Comparison of ENCODE assay signal across 8 cellular contexts in the genomic region with DNA sequence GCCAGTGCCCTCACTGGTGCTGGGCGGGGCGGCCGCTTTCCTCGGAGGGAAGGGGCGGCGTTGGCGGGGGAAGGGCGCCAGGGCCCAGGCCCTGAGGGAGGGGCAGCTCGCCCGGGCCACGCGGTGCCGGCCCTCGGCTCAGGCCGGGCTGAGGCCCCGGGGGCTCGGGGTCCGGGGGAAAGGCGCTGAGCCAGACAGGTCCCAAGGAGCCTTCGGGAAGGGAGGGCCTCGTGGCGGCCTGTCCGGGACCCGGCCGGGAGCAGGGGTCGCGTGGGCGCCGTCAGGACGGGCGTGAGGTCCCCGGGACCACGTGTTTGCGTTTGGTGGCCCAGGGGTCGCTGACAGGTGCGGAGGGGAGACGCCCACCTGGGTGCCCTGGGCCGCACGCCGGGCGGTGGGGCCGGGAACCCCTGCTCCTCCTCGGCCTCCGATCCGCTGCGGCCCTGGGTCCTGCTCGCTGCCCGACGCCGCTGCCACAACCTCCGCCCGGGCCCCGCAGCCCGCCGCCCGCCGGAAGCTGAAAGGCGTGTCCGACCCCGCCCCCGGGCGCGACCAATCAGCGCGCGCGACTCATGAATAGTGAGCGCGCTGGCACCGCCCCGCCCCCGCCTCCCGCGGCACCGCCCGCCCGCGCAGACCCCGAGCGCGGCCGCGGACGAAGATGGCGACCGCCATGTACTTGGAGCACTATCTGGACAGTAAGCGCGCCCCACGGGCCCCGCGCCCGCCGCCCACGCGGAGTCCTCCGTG. TPM values are rescaled to one million over a fixed set of nuclear protein-coding genes. Genes with fewer than 3 reads are reported as not detected.
DNase-seq lines count a peak whose midpoint lies in the region; ATAC-seq and TF ChIP-seq lines count a peak whose summit lies in the region.

A gene (plus strand): TSS at position 635 of the 750 bp plus-strand sequence. CDS start 27 bp downstream, at position 662.

- ATAC-seq in HG02678 (IDR thresholded peaks at IDR 0.05; ENCODE audit: unreplicated experiment): peak; percentile 61
- ATAC-seq in activated naive CD8-positive, alpha-beta T cell treated with anti-CD3 and anti-CD28 coated beads, Interleukin-2, amount 10 ng/mL, durations not matched to agents 7 days and 5 days (ENCODE audit: low read depth): peak; percentile 74
- peak; percentile 89 for ATAC-seq in Right ventricle myocardium inferior

- H3K9me3 ChIP-seq in parathyroid adenoma (ENCODE audit: control insufficient read depth, low read length) (no peaks in the 10 kb centered on the region), thyroid gland (no peaks in the 10 kb centered on the region)

- H3K79me2 ChIP-seq in parathyroid adenoma: peaks cover 4% of the 10 kb centered on the region

- peak; percentile 10 to 82 for TF ChIP-seq POLR2A in thyroid gland (IDR thresholded peaks at IDR 0.05)

- peak within 1 kb of the TSS; percentile 96 for H2AFZ ChIP-seq in parathyroid adenoma

- H3K4me2 ChIP-seq in parathyroid adenoma (ENCODE audit: low read length): peak within 1 kb of the TSS; percentile 86

- H3K36me3 Mint-ChIP-seq in activated naive CD8-positive, alpha-beta T cell treated with anti-CD3 and anti-CD28 coated beads, Interleukin-2, amount 10 ng/mL, durations not matched to agents 7 days and 5 days: peaks cover 15% of the 10 kb centered on the region

- peak within 1 kb of the TSS; percentile 89 for H3K4me3 Mint-ChIP-seq in activated naive CD8-positive, alpha-beta T cell treated with anti-CD3 and anti-CD28 coated beads, Interleukin-2, amount 10 ng/mL, durations not matched to agents 7 days and 5 days

- H3K27me3 Mint-ChIP-seq in activated naive CD8-positive, alpha-beta T cell treated with anti-CD3 and anti-CD28 coated beads, Interleukin-2, amount 10 ng/mL, durations not matched to agents 7 days and 5 days: no peaks in the 10 kb centered on the region

- 0% methylated on average over 2 to 7 of the region's 96 CpGs for WGBS in thyroid gland, 2 donors

- H3K9me3 Mint-ChIP-seq in activated naive CD8-positive, alpha-beta T cell treated with anti-CD3 and anti-CD28 coated beads, Interleukin-2, amount 10 ng/mL, durations not matched to agents 7 days and 5 days: peaks cover under 1% of the 10 kb centered on the region

- peaks cover 4% of the 10 kb centered on the region for H3K4me1 ChIP-seq in parathyroid adenoma
- peaks cover 16 to 17% of the 10 kb centered on the region in 2 donors for H3K4me1 ChIP-seq in thyroid gland

- H3K27me3 ChIP-seq in parathyroid adenoma (ENCODE audit: control insufficient read depth, insufficient read depth, low read length) (no peaks in the 10 kb centered on the region), thyroid gland (no peaks in the 10 kb centered on the region)

- peak within 1 kb of the TSS; percentile 13 for H3K9ac ChIP-seq in parathyroid adenoma

- peaks cover 15% of the 10 kb centered on the region for H3K4me1 Mint-ChIP-seq in activated naive CD8-positive, alpha-beta T cell treated with anti-CD3 and anti-CD28 coated beads, Interleukin-2, amount 10 ng/mL, durations not matched to agents 7 days and 5 days

- no peaks in the 10 kb centered on the region for H3K36me3 ChIP-seq in parathyroid adenoma (ENCODE audit: control insufficient read depth, insufficient read depth, low read length)
- peaks cover 9 to 14% of the 10 kb centered on the region in 2 donors for H3K36me3 ChIP-seq in thyroid gland

- peak within 1 kb of the TSS; percentile 83 for H3K27ac ChIP-seq in parathyroid adenoma
- peak within 1 kb of the TSS; percentile 54 to 71 (median 69) for H3K27ac ChIP-seq in thyroid gland

- peak within 1 kb of the TSS; percentile 90 for H3K27ac Mint-ChIP-seq in activated naive CD8-positive, alpha-beta T cell treated with anti-CD3 and anti-CD28 coated beads, Interleukin-2, amount 10 ng/mL, durations not matched to agents 7 days and 5 days

- TF ChIP-seq CTCF in GM12865 (IDR thresholded peaks at IDR 0.05; ENCODE audit: insufficient read depth, low read depth, low read length, missing control alignments): no peak
- no peak for TF ChIP-seq CTCF in parathyroid adenoma (IDR thresholded peaks at IDR 0.05)
- no peak for TF ChIP-seq CTCF in thyroid gland (IDR thresholded peaks at IDR 0.05)

- POLR2A ChIA-PET in activated naive CD8-positive, alpha-beta T cell treated with anti-CD3 and anti-CD28 coated beads, Interleukin-2, amount 10 ng/mL, durations not matched to agents 7 days and 5 days (lab: Charles Lee): interaction anchor here (0.8 to 4.1 kb wide), 14 partner anchors 9 to 1116 kb away, joined by 3 to 62 read pairs (median 4); a partner anchor contains a TSS

- peak within 1 kb of the TSS; percentile 92 for H3K4me3 ChIP-seq in GM12865 (ENCODE audit: low read depth, low read length)
- peak within 1 kb of the TSS; percentile 72 for H3K4me3 ChIP-seq in parathyroid adenoma (ENCODE audit: low read depth, low read length)
- peak within 1 kb of the TSS; percentile 55 to 93 (median 90) for H3K4me3 ChIP-seq in thyroid gland (replicated peaks in 1 of 3)

- intact Hi-C loops in Right ventricle myocardium inferior (cut with DNase I): no loop called here
- intact Hi-C loops in thyroid gland (cut with DNase I): loop anchor here (2.0 to 10.0 kb wide), 3 partner anchors 31 to 347 kb away; a partner anchor contains a TSS

- DNase-seq in GM12865 (ENCODE audit: low read depth): peak; percentile 97
- DNase-seq in NCI-H1105 treated with DMSO at 0.1 percent for 48 hours (lab: John Stamatoyannopoulos, UW): peak; percentile 78
- peak; percentile 85 to 88 for DNase-seq in SW 1271 (lab: John Stamatoyannopoulos, UW)
- DNase-seq in activated naive CD8-positive, alpha-beta T cell treated with anti-CD3 and anti-CD28 coated beads, Interleukin-2, amount 10 ng/mL, durations not matched to agents 7 days and 5 days: peak; percentile 99
- peak; percentile 99 for DNase-seq in Right ventricle myocardium inferior (ENCODE audit: missing footprints)
- peak; percentile 98 for DNase-seq in thyroid gland

RNA-seq across cellular contexts. Expression of the gene that starts here (rescaled TPM):
- total RNA-seq in activated naive CD8-positive, alpha-beta T cell treated with anti-CD3 and anti-CD28 coated beads, Interleukin-2, amount 10 ng/mL, durations not matched to agents 7 days and 5 days: 10 to 100 TPM; 52.1 to 54.3 TPM
- total RNA-seq in Right ventricle myocardium inferior (16.5 TPM), thyroid gland (10 to 100 TPM; 42.2 to 76.3 (median 59.9) TPM)

Comparison
In these comparisons a context has a peak if more than half of its experiments do, and no peak if none do; other contexts are left out.
1. Peak in every context shown above with its lines: DNase-seq, ATAC-seq, H3K4me3 ChIP-seq and H3K27ac ChIP-seq.